Comparison of ENCODE assay signal across 16 cellular contexts in the genomic region with DNA sequence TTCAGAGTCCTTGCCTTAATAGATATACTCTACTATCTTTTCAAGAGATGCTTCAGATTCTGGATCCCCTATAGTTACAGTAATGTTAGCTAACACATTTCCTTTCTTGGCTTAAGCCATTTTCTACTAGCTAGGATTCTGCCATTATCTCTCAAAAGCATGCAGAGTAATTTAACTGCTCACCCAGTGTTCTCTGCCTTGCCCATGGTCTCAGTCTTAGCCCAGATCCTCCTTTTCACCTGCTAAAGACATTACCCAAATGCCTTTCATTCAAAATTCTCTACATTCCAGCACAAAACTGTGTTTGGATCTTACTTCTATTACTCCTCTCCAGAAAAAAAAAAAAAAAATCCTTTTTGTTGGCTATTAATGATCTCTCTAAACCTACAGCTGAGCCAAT.
DNase-seq lines count a peak whose midpoint lies in the region; ATAC-seq and TF ChIP-seq lines count a peak whose summit lies in the region.
"Had no signal": no experiment of that assay in that cellular context is flagged by ENCODE, and none has a peak within 500 bp of the region (broad histone marks: within the 10 kb centered on the region; RNA-seq: fewer than 3 reads in every experiment).

No MANE protein-coding gene starts in this region.

- H3K27ac ChIP-seq in mesendoderm (ENCODE audit: low read depth, low read length), result no peak overlapping the region
- H3K27ac ChIP-seq: GM23248 had no signal

- no peak overlapping the region for H2AK5ac ChIP-seq in mesendoderm (ENCODE audit: low read length)

- H3K4me3 Mint-ChIP-seq in WTC11, result no peak overlapping the region
- H3K4me3 Mint-ChIP-seq: CD4-positive, alpha-beta memory T cell; HFFc6 had no signal

- no peaks in the 10 kb centered on the region for H3K79me1 ChIP-seq in mesendoderm (ENCODE audit: low read length)

- H2BK120ac ChIP-seq in mesendoderm (ENCODE audit: low read depth, low read length), result no peak overlapping the region

- CTCF ChIA-PET in WTC11 (lab: Charles Lee), result no interaction called here

- H3K4me2 ChIP-seq in mesendoderm (ENCODE audit: low read length), result no peak overlapping the region

- DNase-seq in WTC11 (ENCODE audit: low spot score) (no peak), iPS DF 19.7 (ENCODE audit: low read depth, low spot score) (peak; percentile 9), mesendoderm (peak; percentile 6), ureter (ENCODE audit: low spot score) (no peak), NCI-H2081 (lab: John Stamatoyannopoulos, UW) (no peak)
- no peak for DNase-seq in central memory CD4-positive, alpha-beta T cell
- DNase-seq: C1 segment of cervical spinal cord; Calu3; CD4-positive, alpha-beta memory T cell; COR-L47; DMS53; DMS79 treated with DMSO at 0.1 percent for 48 hours; GF-D8; GM23248; HFFc6 had no signal

- H3K79me2 ChIP-seq in mesendoderm (ENCODE audit: control insufficient read depth, insufficient read depth, low read length), result no peaks in the 10 kb centered on the region

- peaks cover 19% of the 10 kb centered on the region for H3K9me3 Mint-ChIP-seq in WTC11

- POLR2A ChIA-PET in WTC11 (lab: Charles Lee), result no interaction called here

- H3K4ac ChIP-seq in mesendoderm (ENCODE audit: low read depth, low read length), result no peak overlapping the region

- no peak overlapping the region for H3K27ac Mint-ChIP-seq in WTC11
- H3K27ac Mint-ChIP-seq: CD4-positive, alpha-beta memory T cell; HFFc6 had no signal

- H2BK5ac ChIP-seq in mesendoderm (ENCODE audit: low read length), result no peak overlapping the region

- no peaks in the 10 kb centered on the region; the same call in 1 of the 2 replicates for H3K27me3 Mint-ChIP-seq in WTC11 (ENCODE audit: low read depth)
- H3K27me3 Mint-ChIP-seq: CD4-positive, alpha-beta memory T cell had no signal

- H4K5ac ChIP-seq in mesendoderm (ENCODE audit: low read length), result no peak overlapping the region

- peaks cover 13% of the 10 kb centered on the region for H3K4me1 Mint-ChIP-seq in WTC11
- H3K4me1 Mint-ChIP-seq: CD4-positive, alpha-beta memory T cell had no signal

- no peaks in the 10 kb centered on the region for H3K36me3 ChIP-seq in mesendoderm (ENCODE audit: control insufficient read depth, insufficient read depth, low read length)
- H3K36me3 ChIP-seq: HAP-1 had no signal

- no peak overlapping the region for H3K18ac ChIP-seq in mesendoderm (ENCODE audit: low read length)

- peaks cover 9% of the 10 kb centered on the region for H3K36me3 Mint-ChIP-seq in WTC11

- H3K9ac ChIP-seq in mesendoderm (ENCODE audit: low read length), result no peak overlapping the region
- H3K9ac ChIP-seq: GM23248 had no signal

- H4K8ac ChIP-seq in mesendoderm (ENCODE audit: low read depth, low read length), result no peak overlapping the region

- TF ChIP-seq CTCF in WTC11 (IDR thresholded peaks at IDR 0.05), result no peak

- no peak overlapping the region for H3K56ac ChIP-seq in mesendoderm (ENCODE audit: low read length)

- peak; percentile 75 for ATAC-seq in WTC11

- no peak overlapping the region for H3K4me3 ChIP-seq in mesendoderm (ENCODE audit: low read length)
- H3K4me3 ChIP-seq: GM23248, HAP-1 had no signal

- no peaks in the 10 kb centered on the region for H3K4me1 ChIP-seq in mesendoderm (ENCODE audit: control insufficient read depth, low read depth, low read length)
- H3K4me1 ChIP-seq: HAP-1 had no signal

- H2BK15ac ChIP-seq in mesendoderm (replicated peaks; ENCODE audit: low read depth), result no peak overlapping the region

- H3K27me3 ChIP-seq in mesendoderm (ENCODE audit: insufficient read depth, low read length, poor library complexity), result no peaks in the 10 kb centered on the region

- no peak overlapping the region for H3K23ac ChIP-seq in mesendoderm (ENCODE audit: low read length)

TF ChIP-seq in WTC11, 78 proteins besides CTCF, POLR2A, EP300 and RAD21:
- no peak for TF ChIP-seq SOX15 (CRISPR knock-in tag; IDR thresholded peaks at IDR 0.05)
- TF ChIP-seq, protein P1, sequence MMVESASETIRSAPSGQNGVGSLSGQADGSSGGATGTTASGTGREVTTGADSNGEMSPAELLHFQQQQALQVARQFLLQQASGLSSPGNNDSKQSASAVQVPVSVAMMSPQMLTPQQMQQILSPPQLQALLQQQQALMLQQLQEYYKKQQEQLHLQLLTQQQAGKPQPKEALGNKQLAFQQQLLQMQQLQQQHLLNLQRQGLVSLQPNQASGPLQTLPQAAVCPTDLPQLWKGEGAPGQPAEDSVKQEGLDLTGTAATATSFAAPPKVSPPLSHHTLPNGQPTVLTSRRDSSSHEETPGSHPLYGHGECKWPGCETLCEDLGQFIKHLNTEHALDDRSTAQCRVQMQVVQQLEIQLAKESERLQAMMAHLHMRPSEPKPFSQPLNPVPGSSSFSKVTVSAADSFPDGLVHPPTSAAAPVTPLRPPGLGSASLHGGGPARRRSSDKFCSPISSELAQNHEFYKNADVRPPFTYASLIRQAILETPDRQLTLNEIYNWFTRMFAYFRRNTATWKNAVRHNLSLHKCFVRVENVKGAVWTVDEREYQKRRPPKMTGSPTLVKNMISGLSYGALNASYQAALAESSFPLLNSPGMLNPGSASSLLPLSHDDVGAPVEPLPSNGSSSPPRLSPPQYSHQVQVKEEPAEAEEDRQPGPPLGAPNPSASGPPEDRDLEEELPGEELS (CRISPR knock-in tag; IDR thresholded peaks at IDR 0.05), result no peak
- no peak for TF ChIP-seq GRHL2 (CRISPR knock-in tag; IDR thresholded peaks at IDR 0.05; ENCODE audit: insufficient replicate concordance, severe bottlenecking)
- no peak for TF ChIP-seq ZNF317 (CRISPR knock-in tag; IDR thresholded peaks at IDR 0.05; ENCODE audit: borderline replicate concordance, low read depth)
- TF ChIP-seq ZNF396 (CRISPR knock-in tag; IDR thresholded peaks at IDR 0.05; ENCODE audit: borderline replicate concordance), result no peak
- TF ChIP-seq, protein P2, sequence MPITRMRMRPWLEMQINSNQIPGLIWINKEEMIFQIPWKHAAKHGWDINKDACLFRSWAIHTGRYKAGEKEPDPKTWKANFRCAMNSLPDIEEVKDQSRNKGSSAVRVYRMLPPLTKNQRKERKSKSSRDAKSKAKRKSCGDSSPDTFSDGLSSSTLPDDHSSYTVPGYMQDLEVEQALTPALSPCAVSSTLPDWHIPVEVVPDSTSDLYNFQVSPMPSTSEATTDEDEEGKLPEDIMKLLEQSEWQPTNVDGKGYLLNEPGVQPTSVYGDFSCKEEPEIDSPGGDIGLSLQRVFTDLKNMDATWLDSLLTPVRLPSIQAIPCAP (CRISPR knock-in tag; IDR thresholded peaks at IDR 0.05), result no peak
- TF ChIP-seq TCF7 (CRISPR knock-in tag; IDR thresholded peaks at IDR 0.05; ENCODE audit: low read depth), result no peak
- TF ChIP-seq, protein P3, sequence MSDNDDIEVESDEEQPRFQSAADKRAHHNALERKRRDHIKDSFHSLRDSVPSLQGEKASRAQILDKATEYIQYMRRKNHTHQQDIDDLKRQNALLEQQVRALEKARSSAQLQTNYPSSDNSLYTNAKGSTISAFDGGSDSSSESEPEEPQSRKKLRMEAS (CRISPR knock-in tag; IDR thresholded peaks at IDR 0.05), result no peak
- TF ChIP-seq RELA (CRISPR knock-in tag; IDR thresholded peaks at IDR 0.05; ENCODE audit: borderline replicate concordance), result no peak

Comparison
In these comparisons a context has a peak if more than half of its experiments do, and no peak if none do; other contexts are left out.
1. DNase-seq: peak in iPS DF 19.7 (single experiment) and mesendoderm (single experiment); none in WTC11 (single experiment), central memory CD4-positive, alpha-beta T cell (single experiment), ureter (single experiment) and NCI-H2081 (0 of 2).